ENCODE assay signal across 5 cellular contexts in the genomic region with DNA sequence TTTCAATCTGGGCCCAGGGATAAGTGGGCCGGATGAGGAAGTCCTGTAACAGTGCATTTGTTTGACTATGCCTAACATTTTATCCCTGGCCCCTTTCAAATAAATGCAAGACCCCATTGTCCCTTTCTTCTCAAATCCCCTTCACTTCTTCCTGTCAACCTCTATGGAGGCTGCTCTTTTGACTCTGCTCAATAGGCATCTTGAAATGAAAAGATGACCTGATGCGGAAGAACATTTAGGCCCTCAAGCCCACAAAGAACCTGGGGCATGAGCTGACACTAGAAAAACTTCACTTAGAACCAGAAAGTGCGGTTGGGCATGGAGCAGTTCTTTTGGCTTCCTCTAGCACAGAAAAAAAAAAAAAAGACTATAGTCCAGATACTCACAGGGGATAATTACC.
"Had no signal": no experiment of that assay in that cellular context is flagged by ENCODE, and none has a peak within 500 bp of the region (broad histone marks: within the 10 kb centered on the region; RNA-seq: fewer than 3 reads in every experiment).

No MANE protein-coding gene starts in this region.

- H3K9me3 Mint-ChIP-seq: GM23338 had no signal

- H3K4me2 ChIP-seq: GM23338 had no signal

- H3K4me3 Mint-ChIP-seq: GM23338 had no signal

- DNase-seq: H7, HCEC 1CT, IMR-90 had no signal

- H3K27ac Mint-ChIP-seq: GM23338 had no signal

- H2AFZ ChIP-seq: GM23338 had no signal

- H3K4me3 ChIP-seq: GM23338, K562 had no signal
